8 cellular contexts compared by ENCODE assay signal in genomic region chr19:18433039-18433691, GRCh38. TPM values are rescaled to one million over a fixed set of nuclear protein-coding genes. Genes with fewer than 3 reads are reported as not detected.
A peak's percentile ranks its signal among the peaks of the same experiment; 100 is the strongest.
DNase-seq lines count a peak whose midpoint lies in the region; ATAC-seq and TF ChIP-seq lines count a peak whose summit lies in the region.
"Had no signal": no experiment of that assay in that cellular context is flagged by ENCODE, and none has a peak within 500 bp of the region (broad histone marks: within the 10 kb centered on the region; RNA-seq: fewer than 3 reads in every experiment).

No MANE protein-coding gene starts in this region.

- H3K4me3 ChIP-seq in Panc1 (ENCODE audit: low read depth in 2 of 2, low read length in 2 of 2), result no peak overlapping the region; a peak in 1 of 4 replicates
- H3K4me3 ChIP-seq in gastroesophageal sphincter, result peak overlapping the region; percentile 18 to 63
- peak overlapping the region; percentile 25 for H3K4me3 ChIP-seq in skeletal muscle cell (ENCODE audit: low read depth, low read length)

- H3K36me3 Mint-ChIP-seq in osteocyte (ENCODE audit: unreplicated experiment), result no peaks in the 10 kb centered on the region

- no peak for TF ChIP-seq EP300 in gastroesophageal sphincter (IDR thresholded peaks at IDR 0.05)

- no peak overlapping the region for H3K4me3 Mint-ChIP-seq in osteocyte (ENCODE audit: unreplicated experiment)

- intact Hi-C loops in Panc1 (cut with micrococcal nuclease; ENCODE audit: unreplicated experiment), result no loop called here

- H3K4me1 ChIP-seq in Panc1 (ENCODE audit: control insufficient read depth, insufficient read depth, low read length) (peaks cover 34% of the 10 kb centered on the region), gastroesophageal sphincter (peaks cover 0 to 91% (median 38%) of the 10 kb centered on the region in 3 donors)

- WGBS in gastroesophageal sphincter (ENCODE audit: low coverage in 1 of 2), 2 donors, result no CpG with 5 or more reads among the region's 56 CpGs

- TF ChIP-seq POLR2A in gastroesophageal sphincter (IDR thresholded peaks at IDR 0.05), result no peak

- TF ChIP-seq CTCF in GM13976 (IDR thresholded peaks at IDR 0.05; ENCODE audit: borderline replicate concordance, control extremely low read depth, extremely low read depth, insufficient read depth, missing control alignments) (no peak), Panc1 (IDR thresholded peaks at IDR 0.05) (no peak), gastroesophageal sphincter (IDR thresholded peaks at IDR 0.05) (no peak), osteocyte (IDR thresholded peaks at IDR 0.05) (no peak)

- no TSS peak for BruUV-seq in Panc1 (replicated peaks; lab: Mats Ljungman, UMichigan)

- no peak overlapping the region for H3K27ac Mint-ChIP-seq in osteocyte (ENCODE audit: unreplicated experiment)

- H3K27me3 ChIP-seq in Panc1 (ENCODE audit: control insufficient read depth, insufficient read depth, low read length) (no peaks in the 10 kb centered on the region), gastroesophageal sphincter (no peaks in the 10 kb centered on the region)

- ATAC-seq in Panc1, result peak; percentile 1; the same call in 1 of the 2 replicates
- no peak for ATAC-seq in gastroesophageal sphincter

- DNase-seq in GM13976 (ENCODE audit: low spot score), result peak; percentile 75
- no peak for DNase-seq in Panc1 (ENCODE audit: low read depth, low spot score)
- DNase-seq in skeletal muscle cell (ENCODE audit: low read depth), result no peak
- no peak for DNase-seq in T-helper 9 cell
- no peak for DNase-seq in stimulated activated CD4-positive, alpha-beta T cell treated with anti-CD3 and anti-CD28 coated beads, Interleukin-1b, Interleukin-23, amount 100 ng/mL, for 48 hours
- no peak for DNase-seq in osteocyte (ENCODE audit: extremely low spot score, unreplicated experiment)

- H3K9me3 Mint-ChIP-seq in osteocyte (ENCODE audit: unreplicated experiment), result no peaks in the 10 kb centered on the region

- POLR2A ChIA-PET in Panc1 (lab: Charles Lee), result no interaction called here

- peaks cover 31% of the 10 kb centered on the region for H3K4me1 Mint-ChIP-seq in osteocyte (ENCODE audit: unreplicated experiment)

- H3K36me3 ChIP-seq in Panc1 (ENCODE audit: control insufficient read depth, insufficient read depth, low read length), result no peaks in the 10 kb centered on the region
- H3K36me3 ChIP-seq in gastroesophageal sphincter, result peaks cover 0 to 13% of the 10 kb centered on the region in 2 donors

- H3K9me3 ChIP-seq in Panc1 (ENCODE audit: control insufficient read depth, insufficient read depth, low read depth, low read length), result no peaks in the 10 kb centered on the region
- no peaks in the 10 kb centered on the region for H3K9me3 ChIP-seq in gastroesophageal sphincter

- H3K27ac ChIP-seq in Panc1 (ENCODE audit: low read length) (peak overlapping the region; percentile 71), gastroesophageal sphincter (peak overlapping the region in 3 of 4 donors; percentile 79 to 82 (median 80))

- CTCF ChIA-PET in Panc1 (lab: Charles Lee), result no interaction called here

- in situ Hi-C loops in GM13976 (cut with MboI; ENCODE audit: low sequenced_read_pairs, unreplicated experiment), result no loop called here
- in situ Hi-C loops in Panc1 (cut with HindIII; ENCODE audit: low pct_unique_long_range_greater_than_20kb, low sequenced_read_pairs), result no loop called here

- H3K27me3 Mint-ChIP-seq in osteocyte (ENCODE audit: unreplicated experiment), result no peaks in the 10 kb centered on the region

RNA-seq across cellular contexts. Expression of gene ISYNA1, which starts 4.8 kb away (rescaled TPM):
- total RNA-seq in Panc1 (2021; ENCODE audit: unreplicated experiment) (351 TPM), gastroesophageal sphincter (10 to 100 TPM; 15.2 to 31.6 (median 19.8) TPM), osteocyte (159 and 178 TPM in 2 replicates)
- polyA plus RNA-seq in Panc1 (2012; ENCODE audit: insufficient read length), result 540 TPM

RNA-seq across cellular contexts. Expression of gene SSBP4, which starts 14.0 kb away (rescaled TPM):
- 128 TPM for total RNA-seq in Panc1 (2021; ENCODE audit: unreplicated experiment)
- 185 TPM for polyA plus RNA-seq in Panc1 (2012; ENCODE audit: insufficient read length)
- total RNA-seq in gastroesophageal sphincter, result 10 to 100 TPM; 58.4 to 76.2 (median 61.3) TPM
- 82.9 and 102 TPM in 2 replicates for total RNA-seq in osteocyte

RNA-seq across cellular contexts. Expression of gene LRRC25, which starts 35.7 kb away (rescaled TPM):
- total RNA-seq in Panc1 (2021; ENCODE audit: unreplicated experiment) (0.15 TPM), gastroesophageal sphincter (10 to 100 TPM in 1 of 4 donors, 1 to 10 TPM in 3; 1.9 to 19.0 (median 4.8) TPM), osteocyte (0.16 TPM in 1 of 2 replicates, not detected in the other)
- 0.15 TPM for polyA plus RNA-seq in Panc1 (2012; ENCODE audit: insufficient read length)
- total RNA-seq: renal cortical epithelial cell had no signal

RNA-seq across cellular contexts. Expression of gene GDF15, which starts 47.2 kb away (rescaled TPM):
- total RNA-seq in Panc1 (2021; ENCODE audit: unreplicated experiment), result 335 TPM
- 712 TPM for polyA plus RNA-seq in Panc1 (2012; ENCODE audit: insufficient read length)
- total RNA-seq in gastroesophageal sphincter, result 1 to 10 TPM in 3 of 4 donors, under 1 TPM in 1; 0.62 to 3.7 (median 3.0) TPM
- total RNA-seq in osteocyte, result 41.9 and 47.9 TPM in 2 replicates

Comparison
In these comparisons a context has a peak if more than half of its experiments do, and no peak if none do; other contexts are left out.
1. H3K4me3 ChIP-seq: peak in gastroesophageal sphincter (2 of 2) and skeletal muscle cell (single experiment); none in Panc1 (0 of 2).